ENCODE assay signal across 8 cellular contexts in genomic region chr10:116444527-116445142, GRCh38. TPM values are rescaled to one million over a fixed set of nuclear protein-coding genes. Genes with fewer than 3 reads are reported as not detected.
DNase-seq lines count a peak whose midpoint lies in the region; ATAC-seq and TF ChIP-seq lines count a peak whose summit lies in the region.

No MANE protein-coding gene starts in this region.

- no peak overlapping the region for H3K27ac ChIP-seq in liver (ENCODE audit: low read depth in 1 of 2, low read length in 2 of 2)
- no peak overlapping the region for H3K27ac ChIP-seq in tibial artery

- intact Hi-C loops in tibial artery (cut with DNase I; ENCODE audit: low total_unique reads): no loop called here

- no peaks in the 10 kb centered on the region for H3K27me3 ChIP-seq in liver (ENCODE audit: control insufficient read depth in 4 of 4, insufficient read depth in 4 of 4, low read length in 3 of 4)
- H3K27me3 ChIP-seq in tibial artery: no peaks in the 10 kb centered on the region

- WGBS in liver: 38% methylated on average over 4 of the region's 4 CpGs

- ATAC-seq in GM19463 (IDR thresholded peaks at IDR 0.05; ENCODE audit: unreplicated experiment): peak; percentile 91

- peak; percentile 72 to 73 for TF ChIP-seq RAD21 in liver (IDR thresholded peaks at IDR 0.05)

- peak; percentile 66 for TF ChIP-seq CTCF in liver (IDR thresholded peaks at IDR 0.05; ENCODE audit: low read depth, low read length, missing input control)
- peak in 1 of 2 experiments; percentile 54 for TF ChIP-seq CTCF in tibial artery (IDR thresholded peaks at IDR 0.05)

- H3K36me3 ChIP-seq in liver (ENCODE audit: control insufficient read depth in 4 of 4, insufficient read depth in 3 of 4, low read depth in 1 of 4, low read length in 3 of 4): no peaks in the 10 kb centered on the region
- H3K36me3 ChIP-seq in tibial artery: no peaks in the 10 kb centered on the region

- DNase-seq in NOMO-1 (lab: John Stamatoyannopoulos, UW; ENCODE audit: unreplicated experiment in 2 of 2) (peak; percentile 18 to 36), NOMO-1 treated with dmso at 0.1 percent for 144 hours (lab: John Stamatoyannopoulos, UW; ENCODE audit: unreplicated experiment) (no peak), HT-29 (ENCODE audit: low spot score) (peak; percentile 36), amniotic epithelial cell (ENCODE audit: low read depth) (peak; percentile 27), NCI-H510A (lab: John Stamatoyannopoulos, UW) (no peak), tibial artery (no peak)

- no peak overlapping the region for H3K4me3 ChIP-seq in liver (ENCODE audit: low read depth in 1 of 3, low read length in 3 of 3)
- no peak overlapping the region for H3K4me3 ChIP-seq in tibial artery

- H3K9ac ChIP-seq in liver (ENCODE audit: low read depth in 1 of 2, low read length in 2 of 2): no peak overlapping the region

- H3K4me1 ChIP-seq in liver (ENCODE audit: control insufficient read depth in 4 of 4, insufficient read depth in 4 of 4, low read length in 3 of 4): no peaks in the 10 kb centered on the region
- no peaks in the 10 kb centered on the region for H3K4me1 ChIP-seq in tibial artery

- no peaks in the 10 kb centered on the region for H3K9me3 ChIP-seq in liver (ENCODE audit: control insufficient read depth in 4 of 4, low read length in 3 of 4)
- H3K9me3 ChIP-seq in tibial artery: no peaks in the 10 kb centered on the region

TF ChIP-seq in liver, 16 proteins besides CTCF, POLR2A, EP300 and RAD21:
- TF ChIP-seq YY1 (IDR thresholded peaks at IDR 0.05) (no peak), FOXA2 (IDR thresholded peaks at IDR 0.05) (no peak), JUND (IDR thresholded peaks at IDR 0.05) (peak in 1 of 2 donors; percentile 39), REST (IDR thresholded peaks at IDR 0.05) (no peak), NR2F2 (IDR thresholded peaks at IDR 0.05) (no peak), RXRA (IDR thresholded peaks at IDR 0.05) (no peak)

RNA-seq across cellular contexts. Expression of gene PNLIPRP3, which starts 17.0 kb away (rescaled TPM):
- not detected in 2 replicates for total RNA-seq in HT-29 (2014; rRNA removed; shearing (Covaris generic))
- total RNA-seq in liver: not detected
- polyA plus RNA-seq in liver: not detected

Comparison
In these comparisons a context has a peak if more than half of its experiments do, and no peak if none do; other contexts are left out.
1. DNase-seq: peak in NOMO-1 (2 of 2), HT-29 (single experiment) and amniotic epithelial cell (single experiment); none in NOMO-1 treated with dmso at 0.1 percent for 144 hours (single experiment), NCI-H510A (single experiment) and tibial artery (0 of 2).